In genomic region chr13:87777395-87777794, GRCh38 we compare ENCODE assay signal across 16 cellular contexts.
DNase-seq lines count a peak whose midpoint lies in the region; TF ChIP-seq lines count a peak whose summit lies in the region.
"Had no signal": no experiment of that assay in that cellular context is flagged by ENCODE, and none has a peak within 500 bp of the region (broad histone marks: within the 10 kb centered on the region; RNA-seq: fewer than 3 reads in every experiment).

No MANE protein-coding gene starts in this region.

- DNase-seq in NCI-H526 (lab: John Stamatoyannopoulos, UW), result peak; percentile 5 to 23
- DNase-seq in NCI-H526 treated with DMSO at 0.1 percent for 48 hours (lab: John Stamatoyannopoulos, UW), result no peak
- peak; percentile 46 for DNase-seq in cerebellar cortex (ENCODE audit: low spot score)
- DNase-seq in renal cortical epithelial cell (ENCODE audit: low read depth), result peak; percentile 41
- DNase-seq in NCI-H510A (lab: John Stamatoyannopoulos, UW), result no peak
- no peak for DNase-seq in OCI-M2 (lab: John Stamatoyannopoulos, UW; ENCODE audit: unreplicated experiment)
- DNase-seq in activated gamma-delta T cell treated with Interleukin-2 at 50 U/mL for 16 hours, result no peak
- DNase-seq: activated CD4-positive, CD25-positive, alpha-beta regulatory T cell; activated naive CD4-positive, alpha-beta T cell; NCI-H2081; small intestine; stimulated activated naive CD4-positive, alpha-beta T cell had no signal

- no peaks in the 10 kb centered on the region for H3K9me3 ChIP-seq in OCI-LY1 (ENCODE audit: low read length)
- H3K9me3 ChIP-seq: Caco-2, gastroesophageal sphincter had no signal

- no peaks in the 10 kb centered on the region for H3K27me3 ChIP-seq in OCI-LY1 (ENCODE audit: insufficient read depth, low read length)

- no peak overlapping the region for H3K27ac ChIP-seq in OCI-LY1 (ENCODE audit: low read depth, low read length, poor library complexity, severe bottlenecking)
- H3K27ac ChIP-seq: gastroesophageal sphincter, HL-60 had no signal

- no peak overlapping the region for H2AFZ ChIP-seq in OCI-LY1 (ENCODE audit: low read length)

- no peaks in the 10 kb centered on the region for H3F3A ChIP-seq in OCI-LY1 (ENCODE audit: insufficient read depth, low read length)

- no peaks in the 10 kb centered on the region for H3K9me2 ChIP-seq in OCI-LY1 (ENCODE audit: low read depth, low read length)

- H3K79me2 ChIP-seq in OCI-LY1 (ENCODE audit: insufficient read depth, low read length), result no peaks in the 10 kb centered on the region

- H3K36me3 ChIP-seq in OCI-LY1 (ENCODE audit: insufficient read depth, low read length), result no peaks in the 10 kb centered on the region
- H3K36me3 ChIP-seq: gastroesophageal sphincter had no signal

- H3K4me1 ChIP-seq in OCI-LY1 (ENCODE audit: insufficient read depth, low read length, severe bottlenecking), result no peaks in the 10 kb centered on the region
- H3K4me1 ChIP-seq: Caco-2, gastroesophageal sphincter had no signal

- TF ChIP-seq CTCF in OCI-LY1 (IDR thresholded peaks at IDR 0.05; ENCODE audit: low read length), result peak; percentile 10; the same call in 1 of the 2 replicates

- no peak overlapping the region for H3K4me3 ChIP-seq in OCI-LY1 (ENCODE audit: low read depth, low read length, poor library complexity, severe bottlenecking)
- H3K4me3 ChIP-seq: gastroesophageal sphincter had no signal

- no peaks in the 10 kb centered on the region for H4K20me1 ChIP-seq in OCI-LY1 (ENCODE audit: insufficient read depth, low read length)

- H3K4me2 ChIP-seq in OCI-LY1 (ENCODE audit: low read length), result no peak overlapping the region

- H3K9ac ChIP-seq in OCI-LY1 (ENCODE audit: low read length), result no peak overlapping the region

Comparison
In these comparisons a context has a peak if more than half of its experiments do, and no peak if none do; other contexts are left out.
1. DNase-seq: peak in NCI-H526 (2 of 2), cerebellar cortex (single experiment) and renal cortical epithelial cell (single experiment); none in NCI-H526 treated with DMSO at 0.1 percent for 48 hours (single experiment), NCI-H510A (single experiment), OCI-M2 (single experiment) and activated gamma-delta T cell treated with Interleukin-2 at 50 U/mL for 16 hours (single experiment).